In the genomic region with DNA sequence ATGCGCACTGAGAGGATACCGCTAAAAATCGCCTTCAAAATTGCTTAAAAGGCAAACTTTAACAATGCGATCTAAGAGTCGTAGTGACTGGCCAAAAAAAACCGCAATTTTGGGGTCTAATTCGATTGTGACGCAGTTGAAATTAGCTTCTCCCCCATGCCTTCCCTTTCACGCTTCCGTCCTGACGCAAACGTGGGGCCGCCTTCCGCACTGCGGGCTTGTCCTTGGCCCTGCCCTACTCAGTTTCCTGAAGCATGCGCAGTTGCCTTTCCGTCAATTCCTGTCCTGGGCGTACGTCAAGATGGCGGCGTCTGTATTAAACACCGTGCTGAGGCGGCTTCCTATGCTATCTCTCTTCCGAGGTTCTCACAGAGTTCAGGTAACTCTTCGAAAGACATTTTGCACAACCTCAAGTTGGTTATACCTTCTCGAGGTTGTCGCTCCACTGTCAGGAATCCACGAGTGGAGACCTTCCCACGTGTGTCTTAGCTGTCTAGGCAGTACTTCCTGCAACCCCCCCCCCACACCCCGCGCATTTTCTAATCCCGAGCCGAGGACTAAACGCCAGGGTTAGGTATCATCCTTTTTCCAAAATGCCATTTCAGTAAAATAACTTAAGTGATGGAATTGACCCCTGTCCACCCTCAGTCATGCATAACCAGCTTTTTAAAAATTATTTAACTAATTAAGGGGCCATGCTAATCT, we compare ENCODE assay signal across 8 cellular contexts. TPM values are rescaled to one million over a fixed set of nuclear protein-coding genes. Genes with fewer than 3 reads are reported as not detected.
DNase-seq lines count a peak whose midpoint lies in the region; ATAC-seq lines count a peak whose summit lies in the region.

A gene (plus strand): TSS at position 276 of the 705 bp plus-strand sequence. CDS start 26 bp downstream, at position 302.

- peaks cover 18 to 56% (median 30%) of the 10 kb centered on the region in 4 donors for H3K4me1 Mint-ChIP-seq in CD4-positive, alpha-beta memory T cell

- H3K27me3 Mint-ChIP-seq in CD4-positive, alpha-beta memory T cell, result peaks cover 0 to 1% of the 10 kb centered on the region in 2 donors

- DNase-seq in CD4-positive, alpha-beta memory T cell, result peak; percentile 98 to 100 (median 99)
- DNase-seq in HS-27A (ENCODE audit: low read depth), result peak; percentile 99
- peak; percentile 88 for DNase-seq in NK-92 (lab: John Stamatoyannopoulos, UW; ENCODE audit: unreplicated experiment)
- DNase-seq in activated CD8-positive, alpha-beta memory T cell treated with anti-CD3 and anti-CD28 coated beads for 24 hours, result peak; percentile 96
- DNase-seq in effector memory CD4-positive, alpha-beta T cell, result peak; percentile 96 to 99 (median 98)
- DNase-seq in medulla oblongata (ENCODE audit: extremely low spot score), result peak; percentile 99
- DNase-seq in stimulated activated CD8-positive, alpha-beta memory T cell treated with anti-CD3 and anti-CD28 coated beads, Interleukin-12 subunit alpha, Interleukin-12 subunit beta, amount 100 ng/mL, for 1 hour (ENCODE audit: low read depth), result peak; percentile 98

- H3K4me3 Mint-ChIP-seq in CD4-positive, alpha-beta memory T cell, result peak within 1 kb of the TSS; percentile 97 to 100 (median 100)

- intact Hi-C loops in CD4-positive, alpha-beta memory T cell (cut with micrococcal nuclease), result loop anchor here (1.0 to 5.0 kb wide), 11 partner anchors 9 to 550 kb away; a partner anchor contains a TSS

- peak within 1 kb of the TSS; percentile 94 for H3K27ac ChIP-seq in CD4-positive, alpha-beta memory T cell (ENCODE audit: low read depth, low read length)
- H3K27ac ChIP-seq in effector memory CD4-positive, alpha-beta T cell (ENCODE audit: insufficient read depth, low read length, poor library complexity, severe bottlenecking), result peak within 1 kb of the TSS; percentile 97

- CTCF ChIA-PET in CD4-positive, alpha-beta memory T cell (lab: Charles Lee; ENCODE audit: partially characterized antibody), result interaction anchor here (0.7 to 2.8 kb wide), 12 partner anchors 8 to 136 kb away, joined by 3 to 24 read pairs (median 5); a partner anchor contains a TSS

- H3K4me3 ChIP-seq in CD4-positive, alpha-beta memory T cell (ENCODE audit: low read length in 2 of 2), result peak within 1 kb of the TSS; percentile 91 to 95
- peak within 1 kb of the TSS; percentile 95 for H3K4me3 ChIP-seq in effector memory CD4-positive, alpha-beta T cell (ENCODE audit: insufficient read depth, low read depth, low read length, poor library complexity, severe bottlenecking)

- H3K9me3 ChIP-seq in CD4-positive, alpha-beta memory T cell (ENCODE audit: control insufficient read depth in 1 of 2, low read length in 2 of 2), result no peaks in the 10 kb centered on the region
- no peaks in the 10 kb centered on the region for H3K9me3 ChIP-seq in effector memory CD4-positive, alpha-beta T cell (ENCODE audit: control insufficient read depth, low read length)

- peaks cover 35% of the 10 kb centered on the region for H3K36me3 ChIP-seq in CD4-positive, alpha-beta memory T cell (ENCODE audit: insufficient read depth, low read length)
- peaks cover 33% of the 10 kb centered on the region for H3K36me3 ChIP-seq in effector memory CD4-positive, alpha-beta T cell (ENCODE audit: control insufficient read depth, insufficient read depth, low read length)

- peaks cover 37% of the 10 kb centered on the region for H3K4me1 ChIP-seq in CD4-positive, alpha-beta memory T cell (ENCODE audit: insufficient read depth, low read length)
- peaks cover 10% of the 10 kb centered on the region for H3K4me1 ChIP-seq in effector memory CD4-positive, alpha-beta T cell (ENCODE audit: control insufficient read depth, insufficient read depth, low read length, poor library complexity, severe bottlenecking)

- H3K27me3 ChIP-seq in CD4-positive, alpha-beta memory T cell (ENCODE audit: insufficient read depth, low read length), result no peaks in the 10 kb centered on the region
- H3K27me3 ChIP-seq in effector memory CD4-positive, alpha-beta T cell (replicated peaks; ENCODE audit: control insufficient read depth, insufficient read depth, low read length, poor library complexity, severe bottlenecking), result no peaks in the 10 kb centered on the region

- peaks cover 0 to 19% (median 2%) of the 10 kb centered on the region in 8 donors for H3K9me3 Mint-ChIP-seq in CD4-positive, alpha-beta memory T cell

- ATAC-seq in GM19467 (IDR thresholded peaks at IDR 0.05; ENCODE audit: unreplicated experiment), result peak; percentile 69

- H3K27ac Mint-ChIP-seq in CD4-positive, alpha-beta memory T cell, result peak within 1 kb of the TSS; percentile 100

- POLR2A ChIA-PET in CD4-positive, alpha-beta memory T cell (lab: Charles Lee; ENCODE audit: partially characterized antibody), result interaction anchor here (0.6 to 2.8 kb wide), 51 partner anchors 9 to 964 kb away, joined by 3 to 43 read pairs (median 4); a partner anchor contains a TSS

- H3K36me3 Mint-ChIP-seq in CD4-positive, alpha-beta memory T cell, result peaks cover 44 to 60% of the 10 kb centered on the region in 2 donors

RNA-seq across cellular contexts. Expression of the gene that starts here (rescaled TPM):
- 10 to 100 TPM; 44.4 to 46.3 TPM for total RNA-seq in CD4-positive, alpha-beta memory T cell
- polyA plus RNA-seq in CD4-positive, alpha-beta memory T cell, result 100 to 1,000 TPM; 112 to 126 TPM

Comparison
In these comparisons a context has a peak if more than half of its experiments do, and no peak if none do; other contexts are left out.
1. Peak in every context shown above with its lines: DNase-seq, ATAC-seq, H3K4me3 ChIP-seq and H3K27ac ChIP-seq.